19 cellular contexts compared by ENCODE assay signal in the genomic region with DNA sequence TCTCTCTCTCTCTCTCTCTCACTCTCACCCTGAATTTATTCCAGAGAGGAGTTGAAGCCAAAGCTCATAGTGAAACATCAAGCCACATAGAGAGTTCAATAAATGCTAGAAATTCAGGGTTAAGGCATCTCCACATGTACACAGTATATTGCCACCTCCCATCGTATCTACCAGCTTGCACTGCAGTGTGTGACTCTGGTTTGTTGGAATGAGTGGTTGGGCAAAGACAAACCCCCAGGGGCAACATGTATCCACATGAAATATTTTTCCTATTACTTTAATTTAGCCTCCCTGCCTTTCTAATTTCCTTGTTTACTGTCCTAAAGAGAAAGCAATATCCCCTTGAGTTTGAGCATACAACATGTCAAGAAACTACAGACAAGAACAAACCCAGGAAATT.
DNase-seq lines count a peak whose midpoint lies in the region; ATAC-seq and TF ChIP-seq lines count a peak whose summit lies in the region.
"Had no signal": no experiment of that assay in that cellular context is flagged by ENCODE, and none has a peak within 500 bp of the region (broad histone marks: within the 10 kb centered on the region; RNA-seq: fewer than 3 reads in every experiment).

No MANE protein-coding gene starts in this region.

- CTCF ChIA-PET in CD8-positive, alpha-beta memory T cell (lab: Charles Lee) = no interaction called here

- peak overlapping the region; percentile 51 for H3K9ac ChIP-seq in mesenchymal stem cell (ENCODE audit: low read length)
- H3K9ac ChIP-seq: BLaER1 had no signal

- H3K9me3 ChIP-seq in heart left ventricle = peaks cover 0 to 3% (median 0%) of the 10 kb centered on the region in 12 donors
- no peaks in the 10 kb centered on the region for H3K9me3 ChIP-seq in mesenchymal stem cell (ENCODE audit: control insufficient read depth, low read length)
- H3K9me3 ChIP-seq in CD8-positive, alpha-beta memory T cell (ENCODE audit: low read length) = no peaks in the 10 kb centered on the region
- H3K9me3 ChIP-seq: BLaER1 had no signal

- H2BK120ac ChIP-seq in mesenchymal stem cell (ENCODE audit: low read depth, low read length) = no peak overlapping the region

- no peak for TF ChIP-seq CTCF in heart left ventricle (IDR thresholded peaks at IDR 0.05)
- TF ChIP-seq CTCF in epithelial cell of esophagus (IDR thresholded peaks at IDR 0.05; ENCODE audit: insufficient read depth, low read depth, low read length, missing control alignments) = no peak

- H3K4me3 Mint-ChIP-seq in CD8-positive, alpha-beta memory T cell = no peak overlapping the region
- H3K4me3 Mint-ChIP-seq: CD4-positive, alpha-beta memory T cell had no signal

- no peak overlapping the region for H3K14ac ChIP-seq in mesenchymal stem cell (ENCODE audit: low read length in 2 of 2)

- H3K27me3 ChIP-seq in heart left ventricle = no peaks in the 10 kb centered on the region
- H3K27me3 ChIP-seq in mesenchymal stem cell (ENCODE audit: control insufficient read depth in 1 of 2, insufficient read depth in 1 of 2, low read length in 2 of 2) = no peaks in the 10 kb centered on the region
- H3K27me3 ChIP-seq in CD8-positive, alpha-beta memory T cell (ENCODE audit: insufficient read depth, low read length, poor library complexity, severe bottlenecking) = no peaks in the 10 kb centered on the region
- H3K27me3 ChIP-seq: BLaER1 had no signal

- H3K4me1 ChIP-seq in heart left ventricle (no peaks in the 10 kb centered on the region), mesenchymal stem cell (ENCODE audit: control insufficient read depth, insufficient read depth, low read depth, low read length) (no peaks in the 10 kb centered on the region)
- no peaks in the 10 kb centered on the region for H3K4me1 ChIP-seq in CD8-positive, alpha-beta memory T cell (ENCODE audit: insufficient read depth, low read length)
- H3K4me1 ChIP-seq: BLaER1 had no signal

- WGBS in heart left ventricle, 4 donors = 0 to 42% (median 17%) methylated on average over 1 of the region's 1 CpG
- WGBS in mesenchymal stem cell = 0% methylated on average over 1 of the region's 1 CpG

- H4K91ac ChIP-seq in mesenchymal stem cell (ENCODE audit: low read length) = no peak overlapping the region

- H3K27ac ChIP-seq in heart left ventricle (no peak overlapping the region), mesenchymal stem cell (ENCODE audit: low read length, poor library complexity, severe bottlenecking) (no peak overlapping the region)
- no peak overlapping the region for H3K27ac ChIP-seq in CD8-positive, alpha-beta memory T cell (ENCODE audit: low read depth, low read length)
- H3K27ac ChIP-seq: BLaER1, PC-9 had no signal

- no peak overlapping the region for H3K4ac ChIP-seq in mesenchymal stem cell (ENCODE audit: low read depth in 1 of 2, low read length in 2 of 2)

- H3K23ac ChIP-seq in mesenchymal stem cell (ENCODE audit: low read length in 2 of 2) = no peak overlapping the region

- POLR2A ChIA-PET in CD8-positive, alpha-beta memory T cell (lab: Charles Lee) = no interaction called here

- TF ChIP-seq POLR2A in heart left ventricle (IDR thresholded peaks at IDR 0.05) = no peak

- no peak overlapping the region for H3K4me2 ChIP-seq in mesenchymal stem cell (ENCODE audit: low read length, poor library complexity, severe bottlenecking)
- H3K4me2 ChIP-seq: BLaER1, PC-9 had no signal

- H2AFZ ChIP-seq in mesenchymal stem cell (ENCODE audit: low read depth, low read length) = no peak overlapping the region
- H2AFZ ChIP-seq: PC-9 had no signal

- ATAC-seq in Right ventricle myocardium inferior = peak; percentile 31
- no peak for ATAC-seq in heart left ventricle
- ATAC-seq in GM21619 (IDR thresholded peaks at IDR 0.05; ENCODE audit: unreplicated experiment) = no peak

- H3K27me3 Mint-ChIP-seq in CD8-positive, alpha-beta memory T cell = no peaks in the 10 kb centered on the region
- H3K27me3 Mint-ChIP-seq: CD4-positive, alpha-beta memory T cell had no signal

- H2AK5ac ChIP-seq in mesenchymal stem cell (ENCODE audit: low read length, severe bottlenecking) = no peak overlapping the region

- H2BK12ac ChIP-seq in mesenchymal stem cell (ENCODE audit: low read length in 2 of 2) = no peak overlapping the region

- DNase-seq in Right ventricle myocardium inferior (ENCODE audit: missing footprints) (no peak), heart left ventricle (no peak), NCI-H1694 treated with DMSO at 0.1 percent for 48 hours (lab: John Stamatoyannopoulos, UW) (peak; percentile 61), epithelial cell of esophagus (ENCODE audit: low read depth) (peak; percentile 80), mesenchymal stem cell (no peak), NCI-H345 (lab: John Stamatoyannopoulos, UW) (no peak)
- DNase-seq in CD8-positive, alpha-beta memory T cell = no peak
- DNase-seq: Calu3; CD4-positive, alpha-beta memory T cell; DMS79; Kasumi-1; NCI-H1092 treated with DMSO at 0.1 percent for 48 hours; NCI-H146; NCI-H2081 treated with DMSO at 0.1 percent for 48 hours; NCI-H2227 treated with DMSO at 0.1 percent for 48 hours; PC-9; SW 1271 had no signal

- no peak overlapping the region for H2BK15ac ChIP-seq in mesenchymal stem cell (ENCODE audit: low read depth, poor library complexity, severe bottlenecking)

- no peak overlapping the region for H3K18ac ChIP-seq in mesenchymal stem cell (ENCODE audit: low read depth in 1 of 2, low read length in 2 of 2)

- intact Hi-C loops in Right ventricle myocardium inferior (cut with DNase I) (no loop called here), heart left ventricle (cut with DNase I) (no loop called here)

- H3K4me1 Mint-ChIP-seq in CD8-positive, alpha-beta memory T cell = no peaks in the 10 kb centered on the region
- H3K4me1 Mint-ChIP-seq: CD4-positive, alpha-beta memory T cell had no signal

- H3K9me3 Mint-ChIP-seq in CD8-positive, alpha-beta memory T cell = peaks cover 0 to 4% (median 2%) of the 10 kb centered on the region in 5 donors

- H3K36me3 ChIP-seq in heart left ventricle = no peaks in the 10 kb centered on the region
- H3K36me3 ChIP-seq in mesenchymal stem cell (ENCODE audit: control insufficient read depth in 1 of 2, insufficient read depth in 2 of 2, low read depth in 1 of 2, low read length in 2 of 2) = no peaks in the 10 kb centered on the region
- H3K36me3 ChIP-seq in CD8-positive, alpha-beta memory T cell (ENCODE audit: insufficient read depth, low read length) = no peaks in the 10 kb centered on the region
- H3K36me3 ChIP-seq: BLaER1 had no signal

- H3K27ac Mint-ChIP-seq in CD8-positive, alpha-beta memory T cell = no peak overlapping the region
- H3K27ac Mint-ChIP-seq: CD4-positive, alpha-beta memory T cell had no signal

- H3K4me3 ChIP-seq in heart left ventricle (no peak overlapping the region), epithelial cell of esophagus (ENCODE audit: low read length) (no peak overlapping the region), mesenchymal stem cell (ENCODE audit: insufficient read depth in 1 of 2, low read depth in 1 of 2, low read length in 2 of 2) (peak overlapping the region in 1 of 2 experiments; percentile 26)
- no peak overlapping the region for H3K4me3 ChIP-seq in CD8-positive, alpha-beta memory T cell (ENCODE audit: low read length)
- H3K4me3 ChIP-seq: BLaER1, PC-9 had no signal

- H4K8ac ChIP-seq in mesenchymal stem cell (ENCODE audit: low read length) = no peak overlapping the region

- no peak overlapping the region for H2BK5ac ChIP-seq in mesenchymal stem cell (ENCODE audit: low read depth, low read length, poor library complexity, severe bottlenecking)

- peaks cover 0 to 1% (median 0%) of the 10 kb centered on the region in 3 donors for H3K36me3 Mint-ChIP-seq in CD8-positive, alpha-beta memory T cell
- H3K36me3 Mint-ChIP-seq: CD4-positive, alpha-beta memory T cell had no signal

- no peaks in the 10 kb centered on the region for H3K79me1 ChIP-seq in mesenchymal stem cell (replicated peaks; ENCODE audit: low read length, poor library complexity, severe bottlenecking)

Comparison
In these comparisons a context has a peak if more than half of its experiments do, and no peak if none do; other contexts are left out.
1. DNase-seq: peak in NCI-H1694 treated with DMSO at 0.1 percent for 48 hours (single experiment) and epithelial cell of esophagus (single experiment); none in Right ventricle myocardium inferior (single experiment), heart left ventricle (0 of 5), mesenchymal stem cell (single experiment), NCI-H345 (single experiment) and CD8-positive, alpha-beta memory T cell (0 of 5).